In the genomic region with DNA sequence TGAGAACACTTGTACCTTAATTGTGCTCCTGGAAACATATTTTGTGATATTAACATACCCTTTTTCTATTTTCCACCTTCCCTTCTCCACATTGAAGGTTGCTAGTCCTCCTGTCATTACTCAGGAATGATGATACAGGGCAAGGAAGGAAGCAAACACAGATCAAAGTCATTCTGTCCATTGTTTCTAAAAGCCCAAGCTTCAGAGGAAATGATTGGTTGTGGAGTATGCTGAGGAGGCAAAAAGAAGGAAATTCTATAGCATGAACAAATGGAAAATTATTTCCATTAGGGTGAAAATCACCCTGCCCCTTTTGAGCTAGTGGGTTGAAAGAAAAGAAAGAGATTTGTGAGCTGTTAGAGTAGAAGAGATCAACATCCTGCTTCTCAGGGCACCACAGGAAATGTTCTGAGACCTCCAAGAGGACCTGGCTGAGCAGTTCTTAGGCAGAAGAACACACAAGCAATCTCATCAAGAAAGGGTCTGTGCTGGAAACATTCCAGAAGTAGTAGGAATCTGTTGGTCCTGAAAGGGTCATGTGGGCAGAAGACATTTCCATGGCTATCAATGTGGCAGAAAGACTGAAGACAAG, we compare ENCODE assay signal across 27 cellular contexts. TPM values are rescaled to one million over a fixed set of nuclear protein-coding genes. Genes with fewer than 3 reads are reported as not detected.
A peak's percentile ranks its signal among the peaks of the same experiment; 100 is the strongest.
DNase-seq lines count a peak whose midpoint lies in the region; ATAC-seq, FAIRE-seq and TF ChIP-seq lines count a peak whose summit lies in the region.
"Had no signal": no experiment of that assay in that cellular context is flagged by ENCODE, and none has a peak within 500 bp of the region (broad histone marks: within the 10 kb centered on the region; RNA-seq: fewer than 3 reads in every experiment).

No MANE protein-coding gene starts in this region.

- peaks cover 6% of the 10 kb centered on the region for H3K27me3 Mint-ChIP-seq in activated T-cell treated with anti-CD3 and anti-CD28 coated beads, Interleukin-2, amount 50 U/mL, for 72 hours (ENCODE audit: low read depth)
- peaks cover 18% of the 10 kb centered on the region for H3K27me3 Mint-ChIP-seq in activated naive CD4-positive, alpha-beta T cell treated with anti-CD3 and anti-CD28 coated beads for 36 hours (ENCODE audit: low read depth)

- intact Hi-C loops in activated naive CD4-positive, alpha-beta T cell treated with anti-CD3 and anti-CD28 coated beads for 36 hours (cut with micrococcal nuclease) = no loop called here
- intact Hi-C loops in OCI-LY7 (cut with micrococcal nuclease; ENCODE audit: unreplicated experiment) = no loop called here

- in situ Hi-C loops in brain microvascular endothelial cell (cut with HindIII; ENCODE audit: low pct_ligation_motif_present, low sequenced_read_pairs) = no loop called here

- H3K4me3 Mint-ChIP-seq in activated T-cell treated with anti-CD3 and anti-CD28 coated beads, Interleukin-2, amount 50 U/mL, for 72 hours = no peak overlapping the region
- no peak overlapping the region for H3K4me3 Mint-ChIP-seq in activated naive CD4-positive, alpha-beta T cell treated with anti-CD3 and anti-CD28 coated beads for 36 hours
- H3K4me3 Mint-ChIP-seq: activated CD4-positive, alpha-beta T cell treated with anti-CD3 and anti-CD28 coated beads for 36 hours; activated T-cell treated with anti-CD3 and anti-CD28 coated beads, Interleukin-2, amount 50 U/mL, for 4 hours; effector memory CD8-positive, alpha-beta T cell; IgD-negative memory B cell had no signal

- POLR2A ChIA-PET in OCI-LY7 (lab: Charles Lee) = no interaction called here

- H3K4me3 ChIP-seq in ACC112 (ENCODE audit: low read depth, low read length) (no peak overlapping the region), HFF-Myc (replicated peaks; ENCODE audit: low read depth, low read length) (no peak overlapping the region), brain microvascular endothelial cell (ENCODE audit: low read depth, low read length) (no peak overlapping the region), keratinocyte (ENCODE audit: control insufficient read depth in 2 of 3, extremely low read depth in 1 of 3, insufficient read depth in 2 of 3, low read depth in 1 of 3, low read length in 3 of 3) (no peak overlapping the region), OCI-LY7 (ENCODE audit: low read depth, low read length, poor library complexity, severe bottlenecking) (no peak overlapping the region)
- H3K4me3 ChIP-seq: colonic mucosa, esophagus squamous epithelium, lung had no signal

- H3K4me2 ChIP-seq in keratinocyte (ENCODE audit: control insufficient read depth, extremely low read depth, insufficient read depth, low read depth, low read length) (no peak overlapping the region), OCI-LY7 (ENCODE audit: low read length) (no peak overlapping the region)

- H3K9me3 ChIP-seq in keratinocyte (ENCODE audit: control insufficient read depth, low read depth, low read length) (no peaks in the 10 kb centered on the region), OCI-LY7 (ENCODE audit: low read length) (no peaks in the 10 kb centered on the region)
- H3K9me3 ChIP-seq: BE2C, colonic mucosa, esophagus squamous epithelium had no signal

- no peak overlapping the region for H3K27ac Mint-ChIP-seq in activated T-cell treated with anti-CD3 and anti-CD28 coated beads, Interleukin-2, amount 50 U/mL, for 72 hours
- no peak overlapping the region for H3K27ac Mint-ChIP-seq in activated naive CD4-positive, alpha-beta T cell treated with anti-CD3 and anti-CD28 coated beads for 36 hours
- H3K27ac Mint-ChIP-seq: activated CD4-positive, alpha-beta T cell treated with anti-CD3 and anti-CD28 coated beads for 36 hours; effector memory CD8-positive, alpha-beta T cell; IgD-negative memory B cell had no signal

- H3K36me3 Mint-ChIP-seq in activated T-cell treated with anti-CD3 and anti-CD28 coated beads, Interleukin-2, amount 50 U/mL, for 72 hours (ENCODE audit: insufficient read depth in 2 of 2) = no peaks in the 10 kb centered on the region
- H3K36me3 Mint-ChIP-seq in activated naive CD4-positive, alpha-beta T cell treated with anti-CD3 and anti-CD28 coated beads for 36 hours (ENCODE audit: low read depth) = no peaks in the 10 kb centered on the region
- H3K36me3 Mint-ChIP-seq: IgD-negative memory B cell had no signal

- H3K4me1 Mint-ChIP-seq in activated T-cell treated with anti-CD3 and anti-CD28 coated beads, Interleukin-2, amount 50 U/mL, for 72 hours (ENCODE audit: low read depth) = no peaks in the 10 kb centered on the region
- no peaks in the 10 kb centered on the region for H3K4me1 Mint-ChIP-seq in activated naive CD4-positive, alpha-beta T cell treated with anti-CD3 and anti-CD28 coated beads for 36 hours (ENCODE audit: low read depth)
- H3K4me1 Mint-ChIP-seq: activated CD4-positive, alpha-beta T cell treated with anti-CD3 and anti-CD28 coated beads for 36 hours; IgD-negative memory B cell had no signal

- H3K9ac ChIP-seq in keratinocyte (ENCODE audit: control insufficient read depth, extremely low read depth, insufficient read depth, low read length) = no peak overlapping the region

- no peaks in the 10 kb centered on the region for H4K20me1 ChIP-seq in keratinocyte (ENCODE audit: control insufficient read depth, extremely low read depth, insufficient read depth, low read length)
- no peaks in the 10 kb centered on the region for H4K20me1 ChIP-seq in OCI-LY7 (ENCODE audit: insufficient read depth, low read length)

- H3K9me1 ChIP-seq in keratinocyte (ENCODE audit: control insufficient read depth, extremely low read depth, insufficient read depth, low read length) = no peaks in the 10 kb centered on the region

- H2AFZ ChIP-seq in ACC112 (ENCODE audit: low read length, unreplicated experiment) (no peak overlapping the region), keratinocyte (ENCODE audit: control insufficient read depth, low read length) (no peak overlapping the region), OCI-LY7 (ENCODE audit: low read length) (no peak overlapping the region)

- FAIRE-seq in keratinocyte (lab: Jason Lieb, UNC) = peak; percentile 32
- FAIRE-seq: RCC 7860, small intestine had no signal

- no TSS peak for BruUV-seq in OCI-LY7 (replicated peaks; lab: Mats Ljungman, UMichigan)

- no peak for TF ChIP-seq CTCF in HFF-Myc (IDR thresholded peaks at IDR 0.05; ENCODE audit: low read depth, low read length, missing control alignments)
- TF ChIP-seq CTCF in brain microvascular endothelial cell (IDR thresholded peaks at IDR 0.05; ENCODE audit: low read depth, low read length, missing control alignments) = no peak
- TF ChIP-seq CTCF in keratinocyte (optimal IDR thresholded peaks at IDR 0.05 in 1 of 3, IDR thresholded peaks at IDR 0.05 in 1 of 3, conservative IDR thresholded peaks at IDR 0.05 in 1 of 3; ENCODE audit: extremely low read depth in 1 of 3, insufficient read depth in 2 of 3, low read length in 3 of 3) = no peak
- no peak for TF ChIP-seq CTCF in OCI-LY7 (conservative IDR thresholded peaks at IDR 0.05; ENCODE audit: low read length)

- no peaks in the 10 kb centered on the region for H3K9me2 ChIP-seq in OCI-LY7 (ENCODE audit: insufficient read depth, low read length)

- H3K27me3 ChIP-seq in ACC112 (ENCODE audit: insufficient read depth, low read length) (no peaks in the 10 kb centered on the region), brain microvascular endothelial cell (replicated peaks) (no peaks in the 10 kb centered on the region), keratinocyte (ENCODE audit: control insufficient read depth, extremely low read depth, insufficient read depth, low read length) (no peaks in the 10 kb centered on the region)
- H3K27me3 ChIP-seq: BE2C, colonic mucosa, esophagus squamous epithelium had no signal

- no peaks in the 10 kb centered on the region for H3K36me3 ChIP-seq in ACC112 (ENCODE audit: insufficient read depth, low read length)
- H3K36me3 ChIP-seq in brain microvascular endothelial cell (replicated peaks) = no peaks in the 10 kb centered on the region
- H3K36me3 ChIP-seq in keratinocyte (ENCODE audit: control insufficient read depth in 2 of 2, extremely low read depth in 1 of 2, insufficient read depth in 2 of 2, low read length in 2 of 2) = no peaks in the 10 kb centered on the region
- no peaks in the 10 kb centered on the region for H3K36me3 ChIP-seq in OCI-LY7 (ENCODE audit: insufficient read depth, low read length)
- H3K36me3 ChIP-seq: BE2C, colonic mucosa, esophagus squamous epithelium had no signal

- no peak for ATAC-seq in activated T-cell treated with anti-CD3 and anti-CD28 coated beads, Interleukin-2, amount 50 U/mL, for 72 hours (replicated peaks in 1 of 2)
- ATAC-seq: activated CD4-positive, alpha-beta T cell treated with anti-CD3 and anti-CD28 coated beads for 36 hours; activated T-cell treated with anti-CD3 and anti-CD28 coated beads, Interleukin-2, amount 50 U/mL, for 4 hours; effector memory CD8-positive, alpha-beta T cell had no signal

- DNase-seq in HFF-Myc (ENCODE audit: extremely low read depth, low read depth) (peak; percentile 12), brain microvascular endothelial cell (no peak), keratinocyte (ENCODE audit: low read depth, low spot score) (no peak), OCI-LY7 (ENCODE audit: low spot score) (no peak)
- DNase-seq in activated T-cell treated with anti-CD3 and anti-CD28 coated beads, Interleukin-2, amount 50 U/mL, for 72 hours = no peak
- DNase-seq in activated CD4-positive, CD25-positive, alpha-beta regulatory T cell (lab: John Stamatoyannopoulos, UW) = no peak
- DNase-seq in activated naive CD4-positive, alpha-beta T cell treated with anti-CD3 and anti-CD28 coated beads for 36 hours = no peak
- DNase-seq: activated CD4-positive, alpha-beta T cell treated with anti-CD3 and anti-CD28 coated beads for 36 hours; activated naive CD4-positive, alpha-beta T cell; activated T-cell treated with anti-CD3 and anti-CD28 coated beads, Interleukin-2, amount 50 U/mL, for 4 hours; BE2C; colonic mucosa; DMS79; effector memory CD8-positive, alpha-beta T cell; esophagus squamous epithelium; NCI-H2171; NCI-H524 treated with DMSO at 0.1 percent for 48 hours; small intestine; stimulated activated CD4-positive, alpha-beta T cell treated with anti-CD3 and anti-CD28 coated beads, Interleukin-2, amount 100 ng/mL, for 24 hours; substantia nigra had no signal

- CTCF ChIA-PET in activated naive CD4-positive, alpha-beta T cell treated with anti-CD3 and anti-CD28 coated beads for 36 hours (lab: Charles Lee) = no interaction called here
- CTCF ChIA-PET in OCI-LY7 (lab: Charles Lee; ENCODE audit: unreplicated experiment) = no interaction called here

- H3K4me1 ChIP-seq in ACC112 (ENCODE audit: control insufficient read depth, insufficient read depth, low read length, unreplicated experiment) (peaks cover 14% of the 10 kb centered on the region), keratinocyte (ENCODE audit: control insufficient read depth, extremely low read depth, insufficient read depth, low read length) (no peaks in the 10 kb centered on the region), OCI-LY7 (ENCODE audit: insufficient read depth, low read length, poor library complexity, severe bottlenecking) (no peaks in the 10 kb centered on the region)
- H3K4me1 ChIP-seq: BE2C, colonic mucosa, esophagus squamous epithelium had no signal

- dilution Hi-C loops in keratinocyte (cut with MboI; ENCODE audit: extremely low pct_ligation_motif_present, low sequenced_read_pairs) = no loop called here

- H3K27ac ChIP-seq in ACC112 (ENCODE audit: low read depth, low read length) = peak overlapping the region; percentile 46
- peak overlapping the region; percentile 39 for H3K27ac ChIP-seq in brain microvascular endothelial cell
- H3K27ac ChIP-seq in keratinocyte (ENCODE audit: control insufficient read depth, insufficient read depth, low read length) = no peak overlapping the region
- H3K27ac ChIP-seq in OCI-LY7 (ENCODE audit: low read depth, low read length, poor library complexity, severe bottlenecking) = no peak overlapping the region
- H3K27ac ChIP-seq: colonic mucosa, esophagus squamous epithelium, HL-60 had no signal

- H3K79me2 ChIP-seq in ACC112 (ENCODE audit: control insufficient read depth, insufficient read depth, low read length, unreplicated experiment) (no peaks in the 10 kb centered on the region), keratinocyte (ENCODE audit: control insufficient read depth, insufficient read depth, low read length) (no peaks in the 10 kb centered on the region), OCI-LY7 (ENCODE audit: insufficient read depth, low read depth, low read length) (no peaks in the 10 kb centered on the region)

- peaks cover 1 to 2% of the 10 kb centered on the region in 2 donors for H3K9me3 Mint-ChIP-seq in activated T-cell treated with anti-CD3 and anti-CD28 coated beads, Interleukin-2, amount 50 U/mL, for 72 hours
- no peaks in the 10 kb centered on the region for H3K9me3 Mint-ChIP-seq in activated naive CD4-positive, alpha-beta T cell treated with anti-CD3 and anti-CD28 coated beads for 36 hours

RNA-seq across cellular contexts. Expression of gene PRRX1, which starts 29.0 kb away (rescaled TPM):
- 0.05 TPM in 1 of 3 replicates, not detected in the others for polyA plus RNA-seq in keratinocyte
- not detected for polyA plus RNA-seq in keratinocyte (2011; ENCODE audit: low read depth)
- 0.01 TPM in 1 of 2 replicates, not detected in the other for polyA plus RNA-seq in keratinocyte (2011; cell fraction: cytosol; rRNA removed)
- not detected in 2 replicates for polyA plus RNA-seq in keratinocyte (2011; cell fraction: nucleus; rRNA removed)
- not detected in 2 replicates for polyA plus RNA-seq in keratinocyte (2012; ENCODE audit: low replicate concordance)
- 0.13 TPM in 1 of 3 replicates, not detected in the others for polyA minus RNA-seq in keratinocyte
- polyA minus RNA-seq in keratinocyte (2011; cell fraction: cytosol; rRNA and poly(A)+ RNA removed) = not detected
- not detected in 2 replicates for polyA minus RNA-seq in keratinocyte (2011; cell fraction: nucleus; rRNA and poly(A)+ RNA removed)
- total RNA-seq in activated T-cell treated with anti-CD3 and anti-CD28 coated beads, Interleukin-2, amount 50 U/mL, for 72 hours = not detected
- not detected for total RNA-seq in activated naive CD4-positive, alpha-beta T cell treated with anti-CD3 and anti-CD28 coated beads for 36 hours
- total RNA-seq in OCI-LY7 (2014; rRNA removed; shearing (Covaris generic)) = not detected in 2 replicates
- not detected in 2 replicates for total RNA-seq in OCI-LY7 (2022)
- total RNA-seq: activated CD4-positive, alpha-beta T cell treated with anti-CD3 and anti-CD28 coated beads for 36 hours; activated CD8-positive, alpha-beta memory T cell treated with anti-CD3 and anti-CD28 coated beads for 36 hours; activated T-cell treated with anti-CD3 and anti-CD28 coated beads, Interleukin-2, amount 50 U/mL, for 4 hours; T-helper 1 cell treated with Interleukin-12 subunit alpha and Interleukin-12 subunit beta and Interleukin-4 antibody, amounts not matched to agents 30 ng/mL and 1 ng/mL, for 36 hours had no signal
- polyA plus RNA-seq: IgD-negative memory B cell had no signal

Comparison
In these comparisons a context has a peak if more than half of its experiments do, and no peak if none do; other contexts are left out.
1. H3K27ac ChIP-seq: peak in ACC112 (single experiment) and brain microvascular endothelial cell (single experiment); none in keratinocyte (single experiment) and OCI-LY7 (single experiment).